ENCODE assay signal across 8 cellular contexts in the genomic region with DNA sequence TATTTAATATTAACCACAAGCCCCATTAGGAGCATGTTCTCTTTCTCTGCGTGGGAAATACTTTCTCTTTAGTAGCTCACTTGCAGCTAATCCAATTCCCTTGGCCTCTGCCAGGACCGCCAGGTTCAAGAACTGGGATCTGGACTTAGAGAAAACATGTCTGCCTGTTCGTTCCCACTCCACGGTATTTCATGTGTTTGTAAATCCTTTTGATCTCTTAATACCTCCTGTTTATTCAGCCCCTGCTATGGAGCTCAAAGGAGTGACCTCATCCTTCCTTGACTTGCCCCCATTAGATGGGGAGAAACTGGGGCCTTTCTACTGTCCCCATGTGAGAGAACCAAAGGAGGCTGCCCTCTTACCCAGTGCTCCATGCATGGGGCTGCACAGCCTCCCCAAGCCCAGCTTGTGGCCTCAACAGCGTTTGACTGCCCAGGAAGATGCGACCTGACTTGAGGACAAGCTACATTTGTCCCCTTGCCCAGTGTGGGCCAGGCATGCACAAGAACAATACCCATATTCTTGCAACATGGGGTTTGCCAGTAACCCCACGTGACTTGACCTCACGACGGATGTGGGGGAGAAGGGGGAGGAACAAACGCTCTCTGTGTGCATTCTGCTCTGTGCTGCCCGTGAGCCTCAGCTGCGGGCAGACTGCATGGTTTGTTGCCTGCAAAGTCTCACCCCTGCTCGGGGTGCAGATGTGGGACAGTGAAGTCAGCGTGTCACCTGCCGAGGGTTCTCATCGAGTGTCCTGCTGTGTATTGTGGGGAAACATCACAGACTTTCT. TPM values are rescaled to one million over a fixed set of nuclear protein-coding genes. Genes with fewer than 3 reads are reported as not detected.
A peak's percentile ranks its signal among the peaks of the same experiment; 100 is the strongest.
DNase-seq lines count a peak whose midpoint lies in the region; ATAC-seq and TF ChIP-seq lines count a peak whose summit lies in the region.

No MANE protein-coding gene starts in this region.

- peaks cover 0 to 29% of the 10 kb centered on the region in 2 donors for H3K36me3 ChIP-seq in adrenal gland (replicated peaks in 1 of 2)

- no peaks in the 10 kb centered on the region for H3K9me3 ChIP-seq in adrenal gland (replicated peaks in 1 of 3)

- DNase-seq in COLO668 (lab: John Stamatoyannopoulos, UW; ENCODE audit: unreplicated experiment) = peak; percentile 2
- peak; percentile 27 to 87 (median 54) for DNase-seq in T-helper 1 cell
- peak in 6 of 7 donors; percentile 56 to 83 (median 70) for DNase-seq in adrenal gland
- peak; percentile 91 to 96 for DNase-seq in hippocampal formation (lab: John Stamatoyannopoulos, UW)
- DNase-seq in stimulated activated CD4-positive, alpha-beta T cell treated with anti-CD3 and anti-CD28 coated beads, Interleukin-15, amount 100 ng/mL, for 48 hours (ENCODE audit: low read depth in 2 of 2) = peak; percentile 41 to 48
- no peak for DNase-seq in SW 1271 (lab: John Stamatoyannopoulos, UW)
- DNase-seq in SK-N-DZ (ENCODE audit: low spot score) = no peak

- no peaks in the 10 kb centered on the region for H3K27me3 ChIP-seq in adrenal gland

- peak overlapping the region; percentile 61 to 95 (median 85) for H3K27ac ChIP-seq in adrenal gland

- H3K4me3 ChIP-seq in adrenal gland = peak overlapping the region in 1 of 4 donors; percentile 13

- WGBS in adrenal gland, 4 donors = 48 to 64% (median 63%) methylated on average over 5 to 16 of the region's 16 CpGs

- no peak for TF ChIP-seq CTCF in adrenal gland (IDR thresholded peaks at IDR 0.05)

- intact Hi-C loops in adrenal gland (cut with DNase I) = loop anchor here in 1 of 2 donors (5.0 kb wide), 1 partner anchor 33 kb away; no protein-coding TSS in a partner anchor

- peak; percentile 65 for ATAC-seq in HG02938 (IDR thresholded peaks at IDR 0.05; ENCODE audit: unreplicated experiment)

- peak in 1 of 2 donors; percentile 13 for TF ChIP-seq POLR2A in adrenal gland (IDR thresholded peaks at IDR 0.05)

- peaks cover 62 to 100% of the 10 kb centered on the region in 2 donors for H3K4me1 ChIP-seq in adrenal gland (replicated peaks in 1 of 2)

RNA-seq across cellular contexts. Expression of a gene that starts 30.3 kb away (rescaled TPM):
- 100 to 1,000 TPM; 165 to 461 (median 322) TPM for total RNA-seq in adrenal gland
- 100 to 1,000 TPM in 2 of 3 donors, 10 to 100 TPM in 1; 66.3 to 244 (median 139) TPM for polyA plus RNA-seq in adrenal gland
- 108 and 135 TPM in 2 replicates for polyA plus RNA-seq in SK-N-DZ (2014; cell fraction: cytosol; rRNA removed)
- 46.5 and 66.6 TPM in 2 replicates for polyA plus RNA-seq in SK-N-DZ (2014; cell fraction: nucleus; rRNA removed)

Comparison
In these comparisons a context has a peak if more than half of its experiments do, and no peak if none do; other contexts are left out.
1. DNase-seq: peak in COLO668 (single experiment), T-helper 1 cell (5 of 5), adrenal gland (6 of 7), hippocampal formation (2 of 2) and stimulated activated CD4-positive, alpha-beta T cell treated with anti-CD3 and anti-CD28 coated beads, Interleukin-15, amount 100 ng/mL, for 48 hours (2 of 2); none in SW 1271 (0 of 2) and SK-N-DZ (single experiment).